8 cellular contexts compared by ENCODE assay signal in genomic region chr17:57868007-57868774, GRCh38. TPM values are rescaled to one million over a fixed set of nuclear protein-coding genes. Genes with fewer than 3 reads are reported as not detected.
DNase-seq lines count a peak whose midpoint lies in the region; ATAC-seq and TF ChIP-seq lines count a peak whose summit lies in the region.

No MANE protein-coding gene starts in this region.

- DNase-seq in activated CD4-positive, CD25-positive, alpha-beta regulatory T cell (lab: John Stamatoyannopoulos, UW), result no peak
- peak; percentile 72 for DNase-seq in activated CD8-positive, alpha-beta T cell treated with anti-CD3 and anti-CD28 coated beads, Interleukin-2, amount 10 ng/mL, durations not matched to agents 7 days and 5 days
- DNase-seq in Right ventricle myocardium superior (peak; percentile 89), pulmonary artery endothelial cell (ENCODE audit: low read depth, low spot score) (peak; percentile 72), NCI-H2029 treated with DMSO at 0.1 percent for 48 hours (lab: John Stamatoyannopoulos, UW) (no peak)

- H3K9me3 Mint-ChIP-seq in activated CD8-positive, alpha-beta T cell treated with anti-CD3 and anti-CD28 coated beads, Interleukin-2, amount 10 ng/mL, durations not matched to agents 7 days and 5 days (ENCODE audit: insufficient read depth), result no peaks in the 10 kb centered on the region

- H3K36me3 ChIP-seq in Loucy (ENCODE audit: insufficient read depth, low read length), result no peaks in the 10 kb centered on the region

- H3F3A ChIP-seq in Loucy (ENCODE audit: low read depth), result no peaks in the 10 kb centered on the region

- peak overlapping the region; percentile 41 for H3K4me3 ChIP-seq in Loucy (ENCODE audit: low read length, poor library complexity, severe bottlenecking)

- no peaks in the 10 kb centered on the region for H3K9me2 ChIP-seq in Loucy (replicated peaks; ENCODE audit: low read depth, low read length)

- no peaks in the 10 kb centered on the region for H4K20me1 ChIP-seq in Loucy (ENCODE audit: insufficient read depth, low read length, poor library complexity, severe bottlenecking)

- no peaks in the 10 kb centered on the region for H3K79me2 ChIP-seq in Loucy (ENCODE audit: insufficient read depth, low read length)

- CTCF ChIA-PET in activated CD8-positive, alpha-beta T cell treated with anti-CD3 and anti-CD28 coated beads, Interleukin-2, amount 10 ng/mL, durations not matched to agents 7 days and 5 days (lab: Charles Lee), result interaction anchor here (0.9 to 5.2 kb wide), 9 partner anchors 9 to 244 kb away, joined by 3 to 40 read pairs (median 3); no protein-coding TSS in a partner anchor

- peak; percentile 31 to 48 for ATAC-seq in activated CD4-positive, CD25-positive, alpha-beta regulatory T cell treated with anti-CD3 and anti-CD28 coated beads, Interleukin-2, amount 50 U/mL, for 24 hours
- ATAC-seq in GM21786 (IDR thresholded peaks at IDR 0.05; ENCODE audit: unreplicated experiment), result peak; percentile 88
- ATAC-seq in activated CD8-positive, alpha-beta T cell treated with anti-CD3 and anti-CD28 coated beads, Interleukin-2, amount 10 ng/mL, durations not matched to agents 7 days and 5 days, result peak; percentile 88
- ATAC-seq in Right ventricle myocardium superior (ENCODE audit: poor library complexity), result peak; percentile 89

- H3K9ac ChIP-seq in Loucy (ENCODE audit: low read depth, low read length, poor library complexity, severe bottlenecking), result peak overlapping the region; percentile 71

- H3K9me3 ChIP-seq in Loucy (ENCODE audit: insufficient read depth, low read depth, low read length), result no peaks in the 10 kb centered on the region

- no peak overlapping the region for H2AFZ ChIP-seq in Loucy (ENCODE audit: low read length)

- H3K27ac Mint-ChIP-seq in activated CD8-positive, alpha-beta T cell treated with anti-CD3 and anti-CD28 coated beads, Interleukin-2, amount 10 ng/mL, durations not matched to agents 7 days and 5 days, result peak overlapping the region; percentile 85

- TF ChIP-seq CTCF in Loucy (conservative IDR thresholded peaks at IDR 0.05; ENCODE audit: low read length), result peak; percentile 54

- H3K27me3 Mint-ChIP-seq in activated CD8-positive, alpha-beta T cell treated with anti-CD3 and anti-CD28 coated beads, Interleukin-2, amount 10 ng/mL, durations not matched to agents 7 days and 5 days (ENCODE audit: low read depth), result peaks cover 25% of the 10 kb centered on the region

- H3K4me2 ChIP-seq in Loucy (ENCODE audit: low read depth, low read length, poor library complexity, severe bottlenecking), result peak overlapping the region; percentile 62

- no peaks in the 10 kb centered on the region for H3K36me3 Mint-ChIP-seq in activated CD8-positive, alpha-beta T cell treated with anti-CD3 and anti-CD28 coated beads, Interleukin-2, amount 10 ng/mL, durations not matched to agents 7 days and 5 days (ENCODE audit: low read depth)

- no peak overlapping the region for H3K4me3 Mint-ChIP-seq in activated CD8-positive, alpha-beta T cell treated with anti-CD3 and anti-CD28 coated beads, Interleukin-2, amount 10 ng/mL, durations not matched to agents 7 days and 5 days

- H3K4me1 Mint-ChIP-seq in activated CD8-positive, alpha-beta T cell treated with anti-CD3 and anti-CD28 coated beads, Interleukin-2, amount 10 ng/mL, durations not matched to agents 7 days and 5 days (ENCODE audit: low read depth), result peaks cover 26% of the 10 kb centered on the region

- intact Hi-C loops in Right ventricle myocardium superior (cut with DNase I), result no loop called here

- no peaks in the 10 kb centered on the region for H3K27me3 ChIP-seq in Loucy (ENCODE audit: insufficient read depth, low read length, poor library complexity, severe bottlenecking)

- H3K4me1 ChIP-seq in Loucy (ENCODE audit: insufficient read depth, low read length, poor library complexity, severe bottlenecking), result peaks cover 51% of the 10 kb centered on the region

- POLR2A ChIA-PET in activated CD8-positive, alpha-beta T cell treated with anti-CD3 and anti-CD28 coated beads, Interleukin-2, amount 10 ng/mL, durations not matched to agents 7 days and 5 days (lab: Charles Lee), result interaction anchor here (0.9 to 2.1 kb wide), 2 partner anchors 18 to 120 kb away, joined by 3 to 7 read pairs; partner anchors contain the start of gene MRPS23

RNA-seq across cellular contexts. Expression of gene MRPS23, which starts 18.3 kb away (rescaled TPM):
- 10 to 100 TPM; 46.3 to 48.7 TPM for total RNA-seq in activated CD8-positive, alpha-beta T cell treated with anti-CD3 and anti-CD28 coated beads, Interleukin-2, amount 10 ng/mL, durations not matched to agents 7 days and 5 days
- total RNA-seq in Right ventricle myocardium superior, result 89.8 TPM
- total RNA-seq in pulmonary artery endothelial cell, result 34.4 and 46.7 TPM in 2 replicates

Comparison
In these comparisons a context has a peak if more than half of its experiments do, and no peak if none do; other contexts are left out.
1. DNase-seq: peak in activated CD8-positive, alpha-beta T cell treated with anti-CD3 and anti-CD28 coated beads, Interleukin-2, amount 10 ng/mL, durations not matched to agents 7 days and 5 days (single experiment), Right ventricle myocardium superior (single experiment) and pulmonary artery endothelial cell (single experiment); none in activated CD4-positive, CD25-positive, alpha-beta regulatory T cell (0 of 4) and NCI-H2029 treated with DMSO at 0.1 percent for 48 hours (single experiment).
2. Peak in every context shown above with its lines, with median percentiles within 50 percentile points of each other: ATAC-seq.